Comparison of ENCODE assay signal across 13 cellular contexts in the genomic region with DNA sequence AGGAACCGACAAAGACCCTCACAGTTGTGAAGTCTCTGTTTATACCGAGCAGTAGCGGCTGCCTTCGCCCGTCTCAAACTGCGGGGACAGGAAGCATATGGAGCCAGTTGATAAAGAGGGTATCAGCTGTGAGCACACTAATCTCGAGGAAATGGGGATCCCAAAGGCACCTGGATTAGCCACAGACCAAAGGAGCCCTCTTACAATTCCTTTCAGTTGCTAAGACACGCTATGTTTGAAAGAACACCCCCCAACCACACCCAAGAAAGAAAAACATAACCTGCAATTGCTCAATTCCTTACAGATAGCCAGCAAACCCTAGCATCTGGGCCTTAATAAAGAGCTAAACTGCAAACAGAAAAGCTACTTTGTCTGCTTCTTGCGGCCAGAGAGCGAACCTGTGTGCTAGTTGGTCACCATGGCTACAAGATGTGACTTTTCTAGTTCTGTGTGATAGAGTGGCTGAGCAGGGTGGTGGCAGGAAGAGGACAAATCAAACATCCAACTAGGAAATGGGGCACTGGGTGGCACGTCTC. TPM values are rescaled to one million over a fixed set of nuclear protein-coding genes. Genes with fewer than 3 reads are reported as not detected.
A peak's percentile ranks its signal among the peaks of the same experiment; 100 is the strongest.
DNase-seq lines count a peak whose midpoint lies in the region; ATAC-seq and TF ChIP-seq lines count a peak whose summit lies in the region.
"Had no signal": no experiment of that assay in that cellular context is flagged by ENCODE, and none has a peak within 500 bp of the region (broad histone marks: within the 10 kb centered on the region; RNA-seq: fewer than 3 reads in every experiment).

No MANE protein-coding gene starts in this region.

- TF ChIP-seq CTCF in Calu3 (IDR thresholded peaks at IDR 0.05; ENCODE audit: unreplicated experiment) (no peak), PC-3 (conservative IDR thresholded peaks at IDR 0.05; ENCODE audit: low read depth, low read length) (no peak), neural progenitor cell (IDR thresholded peaks at IDR 0.05) (no peak), glutamatergic neuron (IDR thresholded peaks at IDR 0.05; ENCODE audit: partially characterized antibody, unreplicated experiment) (no peak)

- DNase-seq in Calu3 (peak; percentile 33), PC-3 (no peak), dermis blood vessel endothelial cell (peak; percentile 92), neural progenitor cell (ENCODE audit: low spot score) (no peak), putamen (ENCODE audit: low spot score) (no peak), NCI-H2029 treated with DMSO at 0.1 percent for 48 hours (lab: John Stamatoyannopoulos, UW) (no peak), glutamatergic neuron (no peak)
- no peak for DNase-seq in stimulated activated CD4-positive, alpha-beta T cell treated with anti-CD3 and anti-CD28 coated beads, Interleukin-15, amount 100 ng/mL, for 24 hours
- DNase-seq: activated effector memory CD4-positive, alpha-beta T cell treated with anti-CD3 and anti-CD28 coated beads, Interleukin-2, amount 50 U/mL, for 16 hours; NCI-H2107 had no signal

- H3K27ac ChIP-seq in PC-3 (ENCODE audit: low read length) (peak overlapping the region; percentile 29), neural progenitor cell (no peak overlapping the region)

- POLR2A ChIA-PET in PC-3 (lab: Charles Lee; ENCODE audit: unreplicated experiment), result no interaction called here

- H3K4me2 ChIP-seq in PC-3 (ENCODE audit: low read length) (no peak overlapping the region), neural progenitor cell (no peak overlapping the region)

- H3K4me3 Mint-ChIP-seq in Calu3 (ENCODE audit: low read depth, unreplicated experiment) (peak overlapping the region; percentile 16), neural progenitor cell (no peak overlapping the region), glutamatergic neuron (ENCODE audit: unreplicated experiment) (no peak overlapping the region)

- H3K9ac ChIP-seq in PC-3 (ENCODE audit: low read length) (no peak overlapping the region), neural progenitor cell (no peak overlapping the region)

- intact Hi-C loops in Calu3 (cut with micrococcal nuclease; ENCODE audit: unreplicated experiment), result no loop called here
- intact Hi-C loops in PC-3 (cut with micrococcal nuclease), result loop anchor here (10.0 kb wide), 1 partner anchor 263 kb away; no protein-coding TSS in a partner anchor

- peaks cover 18% of the 10 kb centered on the region for H3K4me1 Mint-ChIP-seq in Calu3 (ENCODE audit: low read depth, unreplicated experiment)
- peaks cover 52% of the 10 kb centered on the region for H3K4me1 Mint-ChIP-seq in neural progenitor cell
- peaks cover 2% of the 10 kb centered on the region for H3K4me1 Mint-ChIP-seq in glutamatergic neuron (ENCODE audit: low read depth, unreplicated experiment)

- CTCF ChIA-PET in Calu3 (lab: Charles Lee), result interaction anchor here (0.7 to 1.1 kb wide), 3 partner anchors 92 to 665 kb away, joined by 3 to 4 read pairs (median 3); no protein-coding TSS in a partner anchor
- CTCF ChIA-PET in PC-3 (lab: Charles Lee), result no interaction called here

- H2AFZ ChIP-seq in PC-3 (ENCODE audit: low read length) (no peak overlapping the region), neural progenitor cell (replicated peaks) (no peak overlapping the region)

- H3K9me3 Mint-ChIP-seq in Calu3 (ENCODE audit: low read depth, unreplicated experiment) (no peaks in the 10 kb centered on the region), neural progenitor cell (no peaks in the 10 kb centered on the region), glutamatergic neuron (ENCODE audit: unreplicated experiment) (peaks cover 2% of the 10 kb centered on the region)

- peak overlapping the region; percentile 67 for H3K27ac Mint-ChIP-seq in Calu3 (ENCODE audit: unreplicated experiment)
- H3K27ac Mint-ChIP-seq in neural progenitor cell, result peak overlapping the region; percentile 67
- no peak overlapping the region for H3K27ac Mint-ChIP-seq in glutamatergic neuron (ENCODE audit: unreplicated experiment)

- peaks cover 6% of the 10 kb centered on the region for H3K36me3 Mint-ChIP-seq in Calu3 (ENCODE audit: insufficient read depth, unreplicated experiment)
- H3K36me3 Mint-ChIP-seq in neural progenitor cell, result no peaks in the 10 kb centered on the region
- no peaks in the 10 kb centered on the region for H3K36me3 Mint-ChIP-seq in glutamatergic neuron (ENCODE audit: unreplicated experiment)

- H3K9me2 ChIP-seq in PC-3 (replicated peaks; ENCODE audit: low read length), result no peaks in the 10 kb centered on the region

- BruUV-seq in Calu3 (replicated peaks; lab: Mats Ljungman, UMichigan) (no TSS peak), PC-3 (replicated peaks; lab: Mats Ljungman, UMichigan) (no TSS peak)

- no peaks in the 10 kb centered on the region for H4K20me1 ChIP-seq in PC-3 (ENCODE audit: low read length)
- H4K20me1 ChIP-seq in neural progenitor cell (ENCODE audit: low read depth), result no peaks in the 10 kb centered on the region

- peaks cover 29% of the 10 kb centered on the region for H3K4me1 ChIP-seq in PC-3 (ENCODE audit: insufficient read depth, low read length)
- H3K4me1 ChIP-seq in neural progenitor cell, result peaks cover 18% of the 10 kb centered on the region

- no peaks in the 10 kb centered on the region for H3K9me3 ChIP-seq in PC-3 (ENCODE audit: low read length)
- no peaks in the 10 kb centered on the region for H3K9me3 ChIP-seq in neural progenitor cell (ENCODE audit: low read depth)
- H3K9me3 ChIP-seq: HAP-1 had no signal

- no peaks in the 10 kb centered on the region for H3K27me3 ChIP-seq in PC-3 (ENCODE audit: low read length)
- no peaks in the 10 kb centered on the region for H3K27me3 ChIP-seq in neural progenitor cell

- H3K36me3 ChIP-seq in PC-3 (ENCODE audit: low read depth, low read length) (no peaks in the 10 kb centered on the region), neural progenitor cell (no peaks in the 10 kb centered on the region)
- H3K36me3 ChIP-seq: HAP-1 had no signal

- no peaks in the 10 kb centered on the region for H3K27me3 Mint-ChIP-seq in Calu3 (ENCODE audit: unreplicated experiment)
- no peaks in the 10 kb centered on the region for H3K27me3 Mint-ChIP-seq in neural progenitor cell (ENCODE audit: insufficient read depth, low read depth)
- H3K27me3 Mint-ChIP-seq in glutamatergic neuron (ENCODE audit: unreplicated experiment), result peaks cover 5% of the 10 kb centered on the region

- ATAC-seq in PC-3, result no peak

- H3K79me2 ChIP-seq in PC-3 (ENCODE audit: low read length), result no peaks in the 10 kb centered on the region
- no peaks in the 10 kb centered on the region for H3K79me2 ChIP-seq in neural progenitor cell (ENCODE audit: low read depth)

- H3K4me3 ChIP-seq in PC-3 (ENCODE audit: low read length), result no peak overlapping the region
- H3K4me3 ChIP-seq in neural progenitor cell, result no peak overlapping the region
- H3K4me3 ChIP-seq: HAP-1 had no signal

- H3F3A ChIP-seq in PC-3 (ENCODE audit: low read length, unreplicated experiment), result no peaks in the 10 kb centered on the region
- H3F3A ChIP-seq in neural progenitor cell (ENCODE audit: low read depth), result peaks cover 17% of the 10 kb centered on the region

RNA-seq across cellular contexts. Expression of gene CHRNA9, which starts 23.3 kb away (rescaled TPM):
- total RNA-seq in Calu3 (2022) (not detected in 2 replicates), PC-3 (2014; rRNA removed) (not detected in 2 replicates), dermis blood vessel endothelial cell (not detected in 2 replicates), neural progenitor cell (ENCODE audit: low replicate concordance) (0.67 and 2.5 TPM in 2 replicates), glutamatergic neuron (ENCODE audit: unreplicated experiment) (not detected)
- total RNA-seq: kidney epithelial cell, osteocyte had no signal

Comparison
In these comparisons a context has a peak if more than half of its experiments do, and no peak if none do; other contexts are left out.
1. DNase-seq: peak in Calu3 (single experiment) and dermis blood vessel endothelial cell (single experiment); none in PC-3 (single experiment), neural progenitor cell (single experiment), putamen (single experiment), stimulated activated CD4-positive, alpha-beta T cell treated with anti-CD3 and anti-CD28 coated beads, Interleukin-15, amount 100 ng/mL, for 24 hours (single experiment), NCI-H2029 treated with DMSO at 0.1 percent for 48 hours (single experiment) and glutamatergic neuron (single experiment).